ENCODE assay signal across 10 cellular contexts in genomic region chr5:146667633-146668032, GRCh38.
DNase-seq lines count a peak whose midpoint lies in the region; ATAC-seq and TF ChIP-seq lines count a peak whose summit lies in the region.
"Had no signal": no experiment of that assay in that cellular context is flagged by ENCODE, and none has a peak within 500 bp of the region (broad histone marks: within the 10 kb centered on the region; RNA-seq: fewer than 3 reads in every experiment).

No MANE protein-coding gene starts in this region.

- DNase-seq in DMS79 treated with DMSO at 0.1 percent for 48 hours (lab: John Stamatoyannopoulos, UW), result peak; percentile 82
- peak; percentile 13 for DNase-seq in NCI-H345 treated with DMSO at 0.1 percent for 48 hours (lab: John Stamatoyannopoulos, UW; ENCODE audit: unreplicated experiment)
- no peak for DNase-seq in effector memory CD8-positive, alpha-beta T cell
- DNase-seq in occipital lobe (lab: John Stamatoyannopoulos, UW), result peak; percentile 64
- DNase-seq in GM19240 (ENCODE audit: insufficient read length, low spot score), result no peak
- DNase-seq in NCI-H524 (lab: John Stamatoyannopoulos, UW), result no peak
- no peak for DNase-seq in immature natural killer cell
- no peak for DNase-seq in CD8-positive, alpha-beta T cell

- intact Hi-C loops in CD8-positive, alpha-beta T cell (cut with DNase I, micrococcal nuclease), result loop anchor here in 1 of 2 experiments (10.0 kb wide), 2 partner anchors 103 to 207 kb away; partner anchors contain the start of gene PPP2R2B

- no peaks in the 10 kb centered on the region for H3K9me3 ChIP-seq in CD8-positive, alpha-beta T cell (ENCODE audit: low read length)

- CTCF ChIA-PET in CD8-positive, alpha-beta T cell (lab: Charles Lee), result interaction anchor here (1.3 to 8.7 kb wide), 3 partner anchors 22 to 298 kb away, joined by 3 to 95 read pairs (median 3); no protein-coding TSS in a partner anchor

- peak; percentile 43 for ATAC-seq in effector memory CD8-positive, alpha-beta T cell (replicated peaks)
- no peak for ATAC-seq in CD8-positive, alpha-beta T cell
- ATAC-seq: left lobe of liver had no signal

- no peak overlapping the region for H3K27ac ChIP-seq in CD8-positive, alpha-beta T cell (ENCODE audit: low read depth, low read length)

- POLR2A ChIA-PET in CD8-positive, alpha-beta T cell (lab: Charles Lee), result no interaction called here

- no peaks in the 10 kb centered on the region for H3K4me1 ChIP-seq in CD8-positive, alpha-beta T cell (ENCODE audit: insufficient read depth, low read length)

- H3K4me3 ChIP-seq in CD8-positive, alpha-beta T cell (ENCODE audit: low read depth, low read length), result no peak overlapping the region

- no peak overlapping the region for H3K27ac Mint-ChIP-seq in effector memory CD8-positive, alpha-beta T cell
- H3K27ac Mint-ChIP-seq in immature natural killer cell, result no peak overlapping the region
- H3K27ac Mint-ChIP-seq in CD8-positive, alpha-beta T cell, result no peak overlapping the region
- H3K27ac Mint-ChIP-seq: activated naive CD4-positive, alpha-beta T cell treated with anti-CD3 and anti-CD28 coated beads, Interleukin-2, amount 50 U/mL, for 72 hours had no signal

- no peaks in the 10 kb centered on the region for H3K27me3 ChIP-seq in CD8-positive, alpha-beta T cell (ENCODE audit: insufficient read depth, low read length)

- no peak overlapping the region for H3K4me3 Mint-ChIP-seq in effector memory CD8-positive, alpha-beta T cell
- H3K4me3 Mint-ChIP-seq in immature natural killer cell, result no peak overlapping the region
- no peak overlapping the region for H3K4me3 Mint-ChIP-seq in CD8-positive, alpha-beta T cell

- H3K4me1 Mint-ChIP-seq in effector memory CD8-positive, alpha-beta T cell (ENCODE audit: low read depth in 2 of 2), result peaks cover 1 to 16% of the 10 kb centered on the region in 2 donors
- H3K4me1 Mint-ChIP-seq in immature natural killer cell, result no peaks in the 10 kb centered on the region
- peaks cover 10% of the 10 kb centered on the region for H3K4me1 Mint-ChIP-seq in CD8-positive, alpha-beta T cell (ENCODE audit: low read depth)

- H3K27me3 Mint-ChIP-seq in effector memory CD8-positive, alpha-beta T cell, result no peaks in the 10 kb centered on the region
- peaks cover 0 to 3% (median 0%) of the 10 kb centered on the region in 3 donors for H3K27me3 Mint-ChIP-seq in immature natural killer cell (ENCODE audit: low read depth in 3 of 3)
- no peaks in the 10 kb centered on the region for H3K27me3 Mint-ChIP-seq in CD8-positive, alpha-beta T cell (ENCODE audit: low read depth)

- TF ChIP-seq CTCF in CD8-positive, alpha-beta T cell (IDR thresholded peaks at IDR 0.05), result no peak

- H3K9me3 Mint-ChIP-seq in effector memory CD8-positive, alpha-beta T cell, result no peaks in the 10 kb centered on the region
- no peaks in the 10 kb centered on the region for H3K9me3 Mint-ChIP-seq in immature natural killer cell
- H3K9me3 Mint-ChIP-seq in CD8-positive, alpha-beta T cell, result no peaks in the 10 kb centered on the region
- H3K9me3 Mint-ChIP-seq: activated naive CD4-positive, alpha-beta T cell treated with anti-CD3 and anti-CD28 coated beads, Interleukin-2, amount 50 U/mL, for 72 hours had no signal

- H3K36me3 Mint-ChIP-seq in effector memory CD8-positive, alpha-beta T cell (ENCODE audit: insufficient read depth), result no peaks in the 10 kb centered on the region
- peaks cover 0 to 5% (median 0%) of the 10 kb centered on the region in 3 donors for H3K36me3 Mint-ChIP-seq in immature natural killer cell
- no peaks in the 10 kb centered on the region for H3K36me3 Mint-ChIP-seq in CD8-positive, alpha-beta T cell
- H3K36me3 Mint-ChIP-seq: activated naive CD4-positive, alpha-beta T cell treated with anti-CD3 and anti-CD28 coated beads, Interleukin-2, amount 50 U/mL, for 72 hours had no signal

- no peaks in the 10 kb centered on the region for H3K36me3 ChIP-seq in CD8-positive, alpha-beta T cell (ENCODE audit: insufficient read depth, low read length)

Comparison
In these comparisons a context has a peak if more than half of its experiments do, and no peak if none do; other contexts are left out.
1. DNase-seq: peak in DMS79 treated with DMSO at 0.1 percent for 48 hours (single experiment), NCI-H345 treated with DMSO at 0.1 percent for 48 hours (single experiment) and occipital lobe (single experiment); none in effector memory CD8-positive, alpha-beta T cell (0 of 3), GM19240 (single experiment), NCI-H524 (0 of 2), immature natural killer cell (0 of 3) and CD8-positive, alpha-beta T cell (0 of 7).